Comparison of ENCODE assay signal across 8 cellular contexts in genomic region chr3:99895706-99896441, GRCh38.
DNase-seq lines count a peak whose midpoint lies in the region; ATAC-seq and TF ChIP-seq lines count a peak whose summit lies in the region.

No MANE protein-coding gene starts in this region.

- no peak overlapping the region for H3K4me3 ChIP-seq in neutrophil (ENCODE audit: low read depth in 1 of 2, low read length in 1 of 2)

- no peaks in the 10 kb centered on the region for H3K9me3 ChIP-seq in neutrophil

- peaks cover 10 to 12% of the 10 kb centered on the region in 2 experiments for H3K4me1 ChIP-seq in neutrophil (ENCODE audit: control insufficient read depth in 1 of 2, insufficient read depth in 1 of 2, low read depth in 1 of 2, low read length in 1 of 2)

- no peaks in the 10 kb centered on the region for H3K27me3 ChIP-seq in neutrophil

- ATAC-seq in GM18909 (IDR thresholded peaks at IDR 0.05; ENCODE audit: poor library complexity, unreplicated experiment), result no peak

- TF ChIP-seq CTCF in neutrophil (IDR thresholded peaks at IDR 0.05), result no peak

- no peaks in the 10 kb centered on the region for H3K36me3 ChIP-seq in neutrophil

- H3K27ac ChIP-seq in neutrophil (peak overlapping the region; percentile 24), caudate nucleus (ENCODE audit: low read depth, low read length) (no peak overlapping the region)

- peak; percentile 76 for DNase-seq in GF-D8 (lab: John Stamatoyannopoulos, UW)
- peak; percentile 38 to 62 for DNase-seq in NCI-H1930 (lab: John Stamatoyannopoulos, UW)
- DNase-seq in dedifferentiated amniotic fluid mesenchymal stem cell (ENCODE audit: extremely low spot score), result peak; percentile 79
- DNase-seq in DMS79 treated with DMSO at 0.1 percent for 48 hours (lab: John Stamatoyannopoulos, UW), result no peak
- no peak for DNase-seq in caudate nucleus (lab: John Stamatoyannopoulos, UW)
- DNase-seq in germinal center (ENCODE audit: low spot score), result no peak

Comparison
In these comparisons a context has a peak if more than half of its experiments do, and no peak if none do; other contexts are left out.
1. DNase-seq: peak in GF-D8 (single experiment), NCI-H1930 (2 of 2) and dedifferentiated amniotic fluid mesenchymal stem cell (single experiment); none in DMS79 treated with DMSO at 0.1 percent for 48 hours (single experiment), caudate nucleus (0 of 61) and germinal center (single experiment).